Comparison of ENCODE assay signal across 22 cellular contexts in genomic region chr9:34976441-34976840, GRCh38. TPM values are rescaled to one million over a fixed set of nuclear protein-coding genes. Genes with fewer than 3 reads are reported as not detected.
"Had no signal": no experiment of that assay in that cellular context is flagged by ENCODE, and none has a peak within 500 bp of the region (broad histone marks: within the 10 kb centered on the region; RNA-seq: fewer than 3 reads in every experiment).

No MANE protein-coding gene starts in this region.

- H3K9me3 Mint-ChIP-seq: immature natural killer cell had no signal

- H3K9me3 ChIP-seq: colonic mucosa, esophagus muscularis mucosa, gastroesophageal sphincter, heart left ventricle, left lung, lower lobe of right lung had no signal

- H3K36me3 ChIP-seq: colonic mucosa, esophagus muscularis mucosa, gastroesophageal sphincter, heart left ventricle, left lung, lower lobe of right lung had no signal

- H3K4me1 Mint-ChIP-seq: immature natural killer cell had no signal

- H3K4me3 Mint-ChIP-seq: immature natural killer cell had no signal

- DNase-seq: colonic mucosa; dermis blood vessel endothelial cell; effector CD4-positive, alpha-beta T cell; effector memory CD4-positive, alpha-beta T cell; foreskin keratinocyte; heart left ventricle; hypothalamus; immature natural killer cell; left cardiac atrium; left lung; left ventricle myocardium superior; lower lobe of right lung; mesenchymal stem cell; midbrain had no signal

- H3K4me1 ChIP-seq: colonic mucosa, esophagus muscularis mucosa, foreskin keratinocyte, gastroesophageal sphincter, heart left ventricle, lower lobe of right lung had no signal

- H3K4me3 ChIP-seq: colonic mucosa, dorsolateral prefrontal cortex, esophagus muscularis mucosa, gastroesophageal sphincter, heart left ventricle, hepatocyte, left lung, lower lobe of right lung had no signal

- H3K27me3 ChIP-seq: colonic mucosa, dorsolateral prefrontal cortex, heart left ventricle, left lung had no signal

- H3K27ac ChIP-seq: colonic mucosa, esophagus muscularis mucosa, foreskin keratinocyte, gastroesophageal sphincter, heart left ventricle, hepatocyte, left lung, lower lobe of right lung had no signal

- ATAC-seq: foreskin keratinocyte, gastroesophageal sphincter, heart left ventricle, left cardiac atrium, left lung, left ventricle myocardium superior, lower lobe of right lung had no signal

RNA-seq across cellular contexts. Expression of gene PHF24, which starts 18.4 kb away (rescaled TPM):
- total RNA-seq: dermis blood vessel endothelial cell, endothelial cell of umbilical vein, fibroblast of villous mesenchyme, lung microvascular endothelial cell, mononuclear cell had no signal
